In genomic region chr10:77289790-77290189, GRCh38 we compare ENCODE assay signal across 23 cellular contexts.
DNase-seq lines count a peak whose midpoint lies in the region; ATAC-seq and TF ChIP-seq lines count a peak whose summit lies in the region.
"Had no signal": no experiment of that assay in that cellular context is flagged by ENCODE, and none has a peak within 500 bp of the region (broad histone marks: within the 10 kb centered on the region; RNA-seq: fewer than 3 reads in every experiment).

No MANE protein-coding gene starts in this region.

- H3K27ac ChIP-seq in PC-9 (peak overlapping the region; percentile 57), brain microvascular endothelial cell (peak overlapping the region; percentile 96), mesendoderm (ENCODE audit: low read depth, low read length) (no peak overlapping the region), transverse colon (peak overlapping the region in 3 of 4 donors; percentile 11 to 73 (median 44))

- H3K4me2 ChIP-seq in PC-9 (no peak overlapping the region), mesendoderm (ENCODE audit: low read length) (no peak overlapping the region)

- DNase-seq in PC-9 (no peak), brain microvascular endothelial cell (peak; percentile 40), mesendoderm (peak; percentile 65), transverse colon (no peak), NCI-H69 (lab: John Stamatoyannopoulos, UW) (no peak)
- DNase-seq: activated CD4-positive, alpha-beta T cell treated with anti-CD3 and anti-CD28 coated beads for 4 hours; activated T-cell treated with anti-CD3 and anti-CD28 coated beads, Interleukin-2, amount 50 U/mL, for 48 hours; anterior cingulate cortex; central memory CD4-positive, alpha-beta T cell; DMS79 treated with DMSO at 0.1 percent for 48 hours; natural killer cell; NCI-H1417; NCI-H446; retina; SHP77; stimulated activated CD4-positive, alpha-beta T cell treated with anti-CD3 and anti-CD28 coated beads, Interleukin-12 subunit alpha, Interleukin-12 subunit beta, amount 100 ng/mL, for 4 hours; stimulated activated CD4-positive, alpha-beta T cell treated with anti-CD3 and anti-CD28 coated beads, Interleukin-4, amount 100 ng/mL, for 4 hours; stimulated activated naive CD4-positive, alpha-beta T cell had no signal

- no peaks in the 10 kb centered on the region for H3K9me2 ChIP-seq in PC-9 (ENCODE audit: insufficient read depth)

- H3K4ac ChIP-seq in mesendoderm (ENCODE audit: low read depth, low read length) = no peak overlapping the region

- H3K9ac ChIP-seq in mesendoderm (ENCODE audit: low read length) = no peak overlapping the region

- in situ Hi-C loops in brain microvascular endothelial cell (cut with HindIII; ENCODE audit: low pct_ligation_motif_present, low sequenced_read_pairs) (no loop called here), transverse colon (cut with MboI; ENCODE audit: low pct_ligation_motif_present in 1 of 4, low pct_unique_long_range_greater_than_20kb in 1 of 4, low sequenced_read_pairs in 3 of 4) (no loop called here)

- POLR2A ChIA-PET in PC-9 (lab: Charles Lee; ENCODE audit: unreplicated experiment) = no interaction called here

- H4K5ac ChIP-seq in mesendoderm (ENCODE audit: low read length) = no peak overlapping the region

- H3K9me3 ChIP-seq in PC-9 (ENCODE audit: insufficient read depth, low read depth) = no peaks in the 10 kb centered on the region
- H3K9me3 ChIP-seq in transverse colon = no peaks in the 10 kb centered on the region
- H3K9me3 ChIP-seq: Caco-2 had no signal

- TF ChIP-seq EP300 in transverse colon (IDR thresholded peaks at IDR 0.05; ENCODE audit: low read depth) = no peak

- TF ChIP-seq POLR2A in transverse colon (IDR thresholded peaks at IDR 0.05) = no peak

- H3K36me3 ChIP-seq in PC-9 (ENCODE audit: low read depth) = no peaks in the 10 kb centered on the region
- no peaks in the 10 kb centered on the region for H3K36me3 ChIP-seq in brain microvascular endothelial cell (replicated peaks)
- no peaks in the 10 kb centered on the region for H3K36me3 ChIP-seq in mesendoderm (ENCODE audit: control insufficient read depth, insufficient read depth, low read length)
- H3K36me3 ChIP-seq in transverse colon = no peaks in the 10 kb centered on the region

- no peak overlapping the region for H3K23ac ChIP-seq in mesendoderm (ENCODE audit: low read length)

- BruUV-seq in PC-9 (replicated peaks; lab: Mats Ljungman, UMichigan) = no TSS peak

- no peak overlapping the region for H4K8ac ChIP-seq in mesendoderm (ENCODE audit: low read depth, low read length)

- H3K4me1 ChIP-seq in PC-9 (replicated peaks; ENCODE audit: insufficient read depth) (peaks cover 28% of the 10 kb centered on the region), mesendoderm (ENCODE audit: control insufficient read depth, low read depth, low read length) (peaks cover 42% of the 10 kb centered on the region), transverse colon (peaks cover 0 to 30% (median 17%) of the 10 kb centered on the region in 4 donors)

- peaks cover 7% of the 10 kb centered on the region; the same call in 1 of the 2 replicates for H3F3A ChIP-seq in PC-9 (ENCODE audit: insufficient read depth, low read depth)

- no peak overlapping the region for H2AK5ac ChIP-seq in mesendoderm (ENCODE audit: low read length)

- CTCF ChIA-PET in PC-9 (lab: Charles Lee) = no interaction called here

- WGBS in mesendoderm (ENCODE audit: extremely low coverage, insufficient coverage, low lambda C conversion rate) = no CpG with 5 or more reads among the region's 5 CpGs
- 87 to 91% methylated on average over 5 of the region's 5 CpGs for WGBS in transverse colon (ENCODE audit: low coverage in 1 of 2), 2 donors

- TF ChIP-seq CTCF in PC-9 (conservative IDR thresholded peaks at IDR 0.05) (no peak), brain microvascular endothelial cell (IDR thresholded peaks at IDR 0.05; ENCODE audit: low read depth, low read length, missing control alignments) (no peak), transverse colon (IDR thresholded peaks at IDR 0.05) (no peak)

- no peak overlapping the region for H2BK15ac ChIP-seq in mesendoderm (replicated peaks; ENCODE audit: low read depth)

- H2BK5ac ChIP-seq in mesendoderm (ENCODE audit: low read length) = no peak overlapping the region

- H4K20me1 ChIP-seq in PC-9 (ENCODE audit: insufficient read depth) = no peaks in the 10 kb centered on the region

- H3K79me1 ChIP-seq in mesendoderm (ENCODE audit: low read length) = no peaks in the 10 kb centered on the region

- H3K56ac ChIP-seq in mesendoderm (ENCODE audit: low read length) = no peak overlapping the region

- no peak overlapping the region for H2BK120ac ChIP-seq in mesendoderm (ENCODE audit: low read depth, low read length)

- H3K18ac ChIP-seq in mesendoderm (ENCODE audit: low read length) = no peak overlapping the region

- H3K27me3 ChIP-seq in PC-9 (ENCODE audit: insufficient read depth, low read depth) (no peaks in the 10 kb centered on the region), brain microvascular endothelial cell (replicated peaks) (no peaks in the 10 kb centered on the region), mesendoderm (ENCODE audit: insufficient read depth, low read length, poor library complexity) (no peaks in the 10 kb centered on the region), transverse colon (peaks cover 4% of the 10 kb centered on the region)

- intact Hi-C loops in PC-9 (cut with micrococcal nuclease; ENCODE audit: unreplicated experiment) (no loop called here), transverse colon (cut with DNase I; ENCODE audit: low total_unique reads) (no loop called here)

- no peak for ATAC-seq in HG02610 (IDR thresholded peaks at IDR 0.05; ENCODE audit: unreplicated experiment)
- no peak for ATAC-seq in GM21515 (IDR thresholded peaks at IDR 0.05; ENCODE audit: unreplicated experiment)
- ATAC-seq: K562, natural killer cell had no signal

- no peaks in the 10 kb centered on the region for H3K79me2 ChIP-seq in PC-9 (ENCODE audit: low read depth)
- no peaks in the 10 kb centered on the region for H3K79me2 ChIP-seq in mesendoderm (ENCODE audit: control insufficient read depth, insufficient read depth, low read length)

- H3K4me3 ChIP-seq in PC-9 (no peak overlapping the region), brain microvascular endothelial cell (ENCODE audit: low read depth, low read length) (no peak overlapping the region), mesendoderm (ENCODE audit: low read length) (no peak overlapping the region), transverse colon (no peak overlapping the region)
- H3K4me3 ChIP-seq: GM12878, K562 had no signal

- no peak overlapping the region for H2AFZ ChIP-seq in PC-9

Comparison
In these comparisons a context has a peak if more than half of its experiments do, and no peak if none do; other contexts are left out.
1. DNase-seq: peak in brain microvascular endothelial cell (single experiment) and mesendoderm (single experiment); none in PC-9 (0 of 2), transverse colon (single experiment) and NCI-H69 (single experiment).